Comparison of ENCODE assay signal across 27 cellular contexts in the genomic region with DNA sequence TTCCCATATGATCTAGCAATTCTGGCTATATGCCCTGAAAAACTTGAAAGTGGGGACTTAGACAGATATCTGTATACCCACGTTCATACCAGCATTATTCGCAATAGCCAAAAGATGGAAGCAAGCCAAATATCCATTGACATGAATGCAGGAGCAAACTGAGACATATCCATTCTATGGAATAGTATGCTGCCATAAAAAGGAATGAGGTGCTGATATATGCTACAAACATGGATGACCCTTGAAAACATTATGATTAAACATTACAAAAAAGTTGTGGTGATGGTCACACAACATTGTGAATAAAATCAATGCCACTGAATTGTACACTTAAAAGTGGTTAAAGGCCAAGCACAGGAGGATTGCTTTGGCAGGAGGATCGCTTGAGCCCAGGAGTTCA. TPM values are rescaled to one million over a fixed set of nuclear protein-coding genes. Genes with fewer than 3 reads are reported as not detected.
"Had no signal": no experiment of that assay in that cellular context is flagged by ENCODE, and none has a peak within 500 bp of the region (broad histone marks: within the 10 kb centered on the region; RNA-seq: fewer than 3 reads in every experiment).

No MANE protein-coding gene starts in this region.

- H3K27me3 ChIP-seq: testis, thyroid gland, upper lobe of left lung, upper lobe of right lung, uterus had no signal

- DNase-seq: stimulated activated CD4-positive, alpha-beta T cell treated with anti-CD3 and anti-CD28 coated beads, Interleukin-4, amount 100 ng/mL, for 1 hour; stimulated activated CD4-positive, alpha-beta T cell treated with anti-CD3 and anti-CD28 coated beads, Interleukin-4, amount 100 ng/mL, for 24 hours; stimulated activated CD4-positive, alpha-beta T cell treated with anti-CD3 and anti-CD28 coated beads, Interleukin-4, amount 100 ng/mL, for 4 hours; stimulated activated CD8-positive, alpha-beta memory T cell treated with anti-CD3 and anti-CD28 coated beads, Interleukin-4, amount 100 ng/mL, for 48 hours; stimulated activated naive B cell treated with anti-CD40 and anti-IgM and Interleukin-4, amounts not matched to agents 10 μg/mL and 1 μg/mL and 100 μg/mL, for 72 hours; stimulated activated naive CD4-positive, alpha-beta T cell; stimulated activated naive CD4-positive, alpha-beta T cell treated with Interleukin-2 at 50 U/mL for 16 hours; stimulated activated naive CD8-positive, alpha-beta T cell treated with anti-CD3 and anti-CD28 coated beads, Interleukin-15, amount 100 ng/mL, for 72 hours; stimulated activated naive CD8-positive, alpha-beta T cell treated with anti-CD3 and anti-CD28 coated beads, Interleukin-15, Interleukin-2, amounts not matched to agents 100 U/mL and 50 U/mL, for 24 hours; stomach; substantia nigra; testis; thyroid gland; tibial artery; transverse colon; trophoblast cell; upper lobe of left lung; upper lobe of right lung; uterus had no signal

- H3K27ac ChIP-seq: stomach, suprapubic skin, testis, thoracic aorta, thyroid gland, tibial artery, tibial nerve, transverse colon, upper lobe of left lung, upper lobe of right lung, uterus, vagina had no signal

- ATAC-seq: stimulated activated effector memory CD8-positive, alpha-beta T cell treated with anti-CD3 and anti-CD28 coated beads, Interleukin-12 subunit alpha, Interleukin-12 subunit beta, amount 100 ng/mL, for 72 hours; stimulated activated memory B cell treated with anti-CD40 and anti-IgM and Interleukin-4, amounts not matched to agents 10 μg/mL and 1 μg/mL and 100 μg/mL, for 72 hours; stimulated activated naive B cell treated with anti-CD40 and anti-IgM and Interleukin-4, amounts not matched to agents 10 μg/mL and 1 μg/mL and 100 μg/mL, for 72 hours; stimulated activated naive CD8-positive, alpha-beta T cell treated with anti-CD3 and anti-CD28 coated beads, Interleukin-15, amount 100 ng/mL, for 72 hours; stimulated activated naive CD8-positive, alpha-beta T cell treated with anti-CD3 and anti-CD28 coated beads, Interleukin-15, Interleukin-2, amounts not matched to agents 100 U/mL and 50 U/mL, for 24 hours; upper lobe of right lung had no signal

- FAIRE-seq: urothelium cell line had no signal

- H3K4me1 ChIP-seq: suprapubic skin, testis, thyroid gland, tibial artery, transverse colon, upper lobe of right lung, uterus, vagina had no signal

- H3K36me3 ChIP-seq: suprapubic skin, thoracic aorta, thyroid gland, tibial artery, tibial nerve, transverse colon, upper lobe of left lung, uterus, vagina had no signal

- H3K9me3 ChIP-seq: stomach, suprapubic skin, testis, thoracic aorta, thyroid gland, tibial artery, tibial nerve, transverse colon, upper lobe of left lung, upper lobe of right lung, uterus, vagina had no signal

- H3K4me3 ChIP-seq: stomach, suprapubic skin, testis, thoracic aorta, thyroid gland, tibial artery, tibial nerve, transverse colon, upper lobe of left lung, upper lobe of right lung, uterus, vagina had no signal

RNA-seq across cellular contexts. Expression of a gene that starts 33.4 kb away (rescaled TPM):
- total RNA-seq: subcutaneous adipose tissue, thoracic aorta, vagina had no signal
